26 cellular contexts compared by ENCODE assay signal in genomic region chr5:68522863-68523262, GRCh38.
DNase-seq lines count a peak whose midpoint lies in the region; ATAC-seq, FAIRE-seq and TF ChIP-seq lines count a peak whose summit lies in the region.
"Had no signal": no experiment of that assay in that cellular context is flagged by ENCODE, and none has a peak within 500 bp of the region (broad histone marks: within the 10 kb centered on the region; RNA-seq: fewer than 3 reads in every experiment).

No MANE protein-coding gene starts in this region.

- in situ Hi-C loops in astrocyte of the spinal cord (cut with HindIII; ENCODE audit: low sequenced_read_pairs): no loop called here

- no peaks in the 10 kb centered on the region for H3K9me3 ChIP-seq in skeletal muscle satellite cell (replicated peaks; ENCODE audit: low read length)
- H3K9me3 ChIP-seq: tibial nerve had no signal

- H3K4me2 ChIP-seq in skeletal muscle satellite cell (ENCODE audit: low read length): peak overlapping the region; percentile 24

- no peak for FAIRE-seq in GM12892 (lab: Jason Lieb, UNC)
- FAIRE-seq: TTC549 had no signal

- H3K36me3 ChIP-seq in skeletal muscle satellite cell (ENCODE audit: insufficient read depth, low read length): no peaks in the 10 kb centered on the region
- H3K36me3 ChIP-seq: cardiac muscle cell, tibial nerve had no signal

- ATAC-seq in GM21786 (IDR thresholded peaks at IDR 0.05; ENCODE audit: unreplicated experiment) (no peak), GM21423 (IDR thresholded peaks at IDR 0.05; ENCODE audit: unreplicated experiment) (no peak)
- ATAC-seq: activated CD8-positive, alpha-beta T cell treated with anti-CD3 and anti-CD28 coated beads, Interleukin-2, amount 10 ng/mL, durations not matched to agents 7 days and 5 days; stimulated activated naive CD8-positive, alpha-beta T cell treated with anti-CD3 and anti-CD28 coated beads, Interleukin-15, amount 100 ng/mL, for 72 hours had no signal

- H3K4me1 ChIP-seq in skeletal muscle satellite cell (ENCODE audit: control insufficient read depth, insufficient read depth, low read length): peaks cover 11% of the 10 kb centered on the region
- H3K4me1 ChIP-seq: tibial nerve had no signal

- TF ChIP-seq CTCF in astrocyte of the spinal cord (IDR thresholded peaks at IDR 0.05; ENCODE audit: low read depth, low read length): no peak

- DNase-seq in EL (peak; percentile 53), astrocyte of the spinal cord (ENCODE audit: low read depth, low spot score) (peak; percentile 39), iris pigment epithelial cell (ENCODE audit: low read depth) (peak; percentile 57), GM12892 (ENCODE audit: insufficient read length) (no peak), NCI-H2029 (lab: John Stamatoyannopoulos, UW) (no peak)
- DNase-seq: activated CD4-positive, CD25-positive, alpha-beta regulatory T cell treated with anti-CD3 and anti-CD28 coated beads, Interleukin-2, amount 50 U/mL, for 72 hours; activated CD8-positive, alpha-beta T cell treated with anti-CD3 and anti-CD28 coated beads, Interleukin-2, amount 10 ng/mL, durations not matched to agents 7 days and 5 days; activated gamma-delta T cell treated with Interleukin-2 at 50 U/mL for 16 hours; amniotic stem cell; foreskin melanocyte; GDM1; islet precursor cell; NCI-H1092 treated with DMSO at 0.1 percent for 48 hours; NCI-H2081; NCI-H446 treated with DMSO at 0.1 percent for 48 hours; Right ventricle myocardium superior; stimulated activated CD4-positive, alpha-beta T cell treated with anti-CD3 and anti-CD28 coated beads, Interleukin-4, amount 100 ng/mL, for 4 hours; stimulated activated naive CD8-positive, alpha-beta T cell treated with anti-CD3 and anti-CD28 coated beads, Interleukin-15, amount 100 ng/mL, for 72 hours; SW 1271 had no signal

- H3K9ac ChIP-seq in skeletal muscle satellite cell (ENCODE audit: low read depth, low read length): peak overlapping the region; percentile 32

- no peak overlapping the region for H3K4me3 ChIP-seq in astrocyte of the spinal cord (ENCODE audit: low read depth, low read length)
- H3K4me3 ChIP-seq in skeletal muscle satellite cell (ENCODE audit: low read length): no peak overlapping the region
- H3K4me3 ChIP-seq: cardiac muscle cell, lung, tibial nerve had no signal

- no peaks in the 10 kb centered on the region for H3K27me3 ChIP-seq in skeletal muscle satellite cell (ENCODE audit: control insufficient read depth, insufficient read depth, low read length)
- H3K27me3 ChIP-seq: cardiac muscle cell, tibial nerve had no signal

- no peak for TF ChIP-seq POLR2A in GM12892 (IDR thresholded peaks at IDR 0.05; ENCODE audit: low read depth, low read length)

Comparison
In these comparisons a context has a peak if more than half of its experiments do, and no peak if none do; other contexts are left out.
1. DNase-seq: peak in EL (single experiment), astrocyte of the spinal cord (single experiment) and iris pigment epithelial cell (single experiment); none in GM12892 (single experiment) and NCI-H2029 (single experiment).